ENCODE assay signal across 19 cellular contexts in the genomic region with DNA sequence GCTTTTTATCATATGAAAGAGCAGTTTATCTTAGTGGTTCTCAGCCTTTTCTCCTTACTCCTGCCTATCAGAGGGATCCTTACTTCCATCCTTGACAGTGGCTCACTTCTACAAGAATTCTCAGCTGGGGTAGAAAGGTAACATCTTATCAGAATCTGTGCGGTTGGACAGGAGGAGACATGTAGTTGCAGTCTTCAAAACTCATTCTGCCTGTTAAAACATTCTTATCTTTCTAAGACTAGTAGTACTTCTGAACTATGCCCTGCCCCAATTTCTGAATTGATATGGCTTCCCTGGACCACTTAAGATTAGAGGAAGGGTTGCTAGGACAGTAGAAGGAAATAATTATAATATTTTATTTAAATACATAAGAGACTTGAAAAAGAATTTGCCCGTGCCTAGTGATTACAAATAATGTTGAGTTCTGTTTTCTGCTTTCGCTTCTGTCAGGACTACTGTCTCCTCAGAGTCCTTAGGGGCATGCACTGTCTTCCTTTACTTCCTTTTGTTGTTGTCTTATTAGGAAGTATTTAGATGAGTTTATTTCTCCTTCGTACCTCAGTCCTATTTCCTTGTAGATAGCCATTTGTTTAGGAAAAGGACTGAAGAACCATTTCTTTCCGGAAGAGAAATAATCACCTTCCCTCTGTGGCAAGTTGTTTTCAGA. TPM values are rescaled to one million over a fixed set of nuclear protein-coding genes. Genes with fewer than 3 reads are reported as not detected.
DNase-seq lines count a peak whose midpoint lies in the region; ATAC-seq, FAIRE-seq and TF ChIP-seq lines count a peak whose summit lies in the region.
"Had no signal": no experiment of that assay in that cellular context is flagged by ENCODE, and none has a peak within 500 bp of the region (broad histone marks: within the 10 kb centered on the region; RNA-seq: fewer than 3 reads in every experiment).

No MANE protein-coding gene starts in this region.

- H3K36me3 ChIP-seq in small intestine (ENCODE audit: control insufficient read depth in 2 of 2, insufficient read depth in 2 of 2, low read length in 2 of 2) (no peaks in the 10 kb centered on the region), OCI-LY7 (ENCODE audit: insufficient read depth, low read length) (peaks cover 5% of the 10 kb centered on the region)
- no peaks in the 10 kb centered on the region for H3K36me3 ChIP-seq in CD4-positive, alpha-beta memory T cell (ENCODE audit: insufficient read depth, low read length)

- H3K9me3 ChIP-seq in small intestine (ENCODE audit: control insufficient read depth, low read depth) (no peaks in the 10 kb centered on the region), OCI-LY7 (ENCODE audit: low read length) (no peaks in the 10 kb centered on the region)
- no peaks in the 10 kb centered on the region for H3K9me3 ChIP-seq in CD4-positive, alpha-beta memory T cell (ENCODE audit: control insufficient read depth in 1 of 2, low read length in 2 of 2)
- H3K9me3 ChIP-seq: heart right ventricle, mucosa of descending colon had no signal

- H3K27ac Mint-ChIP-seq in CD4-positive, alpha-beta memory T cell, result no peak overlapping the region
- H3K27ac Mint-ChIP-seq: activated T-cell treated with anti-CD3 and anti-CD28 coated beads, Interleukin-2, amount 50 U/mL, for 24 hours; stimulated activated naive CD8-positive, alpha-beta T cell treated with anti-CD3 and anti-CD28 coated beads, Interleukin-15, amount 100 ng/mL, for 72 hours had no signal

- DNase-seq in OCI-M1 (lab: John Stamatoyannopoulos, UW) (peak; percentile 73), erythroblast (lab: John Stamatoyannopoulos, UW) (peak; percentile 59 to 82), small intestine (peak; percentile 57), OCI-LY7 (ENCODE audit: low spot score) (no peak), AG20443 (ENCODE audit: low spot score) (no peak)
- no peak for DNase-seq in CD4-positive, alpha-beta memory T cell
- DNase-seq: activated T-cell treated with anti-CD3 and anti-CD28 coated beads, Interleukin-2, amount 50 U/mL, for 24 hours; amygdala; cortex of kidney; heart right ventricle; mucosa of descending colon; NCI-H1930; NCI-H526; stimulated activated naive CD8-positive, alpha-beta T cell treated with anti-CD3 and anti-CD28 coated beads, Interleukin-15, amount 100 ng/mL, for 72 hours had no signal

- no peaks in the 10 kb centered on the region for H3K27me3 ChIP-seq in small intestine (ENCODE audit: control insufficient read depth in 2 of 2, insufficient read depth in 2 of 2, low read length in 2 of 2)
- no peaks in the 10 kb centered on the region for H3K27me3 ChIP-seq in CD4-positive, alpha-beta memory T cell (ENCODE audit: insufficient read depth, low read length)
- H3K27me3 ChIP-seq: heart right ventricle had no signal

- POLR2A ChIA-PET in OCI-LY7 (lab: Charles Lee), result interaction anchor here (1.0 kb wide), 1 partner anchor 11 kb away, joined by 3 read pairs; no protein-coding TSS in a partner anchor
- POLR2A ChIA-PET in CD4-positive, alpha-beta memory T cell (lab: Charles Lee; ENCODE audit: partially characterized antibody), result no interaction called here

- H3K27me3 Mint-ChIP-seq in CD4-positive, alpha-beta memory T cell, result no peaks in the 10 kb centered on the region
- H3K27me3 Mint-ChIP-seq: activated T-cell treated with anti-CD3 and anti-CD28 coated beads, Interleukin-2, amount 50 U/mL, for 24 hours; stimulated activated naive CD8-positive, alpha-beta T cell treated with anti-CD3 and anti-CD28 coated beads, Interleukin-15, amount 100 ng/mL, for 72 hours had no signal

- CTCF ChIA-PET in OCI-LY7 (lab: Charles Lee; ENCODE audit: unreplicated experiment), result no interaction called here
- CTCF ChIA-PET in CD4-positive, alpha-beta memory T cell (lab: Charles Lee; ENCODE audit: partially characterized antibody), result no interaction called here

- peak overlapping the region; percentile 3; the same call in 1 of the 2 replicates for H3K4me3 ChIP-seq in GM08714 (ENCODE audit: low read length)
- H3K4me3 ChIP-seq in small intestine (ENCODE audit: low read depth in 1 of 2, low read length in 2 of 2), result no peak overlapping the region
- no peak overlapping the region for H3K4me3 ChIP-seq in OCI-LY7 (ENCODE audit: low read depth, low read length, poor library complexity, severe bottlenecking)
- H3K4me3 ChIP-seq in CD4-positive, alpha-beta memory T cell (ENCODE audit: low read length in 2 of 2), result no peak overlapping the region
- H3K4me3 ChIP-seq: heart right ventricle, mucosa of descending colon had no signal

- H3K27ac ChIP-seq in small intestine (ENCODE audit: low read depth in 1 of 2, low read length in 1 of 2), result no peak overlapping the region
- no peak overlapping the region for H3K27ac ChIP-seq in OCI-LY7 (ENCODE audit: low read depth, low read length, poor library complexity, severe bottlenecking)
- no peak overlapping the region for H3K27ac ChIP-seq in CD4-positive, alpha-beta memory T cell (ENCODE audit: low read depth, low read length)
- H3K27ac ChIP-seq: C4-2B, parathyroid adenoma had no signal

- H3K4me1 ChIP-seq in small intestine (ENCODE audit: control insufficient read depth in 2 of 2, insufficient read depth in 1 of 2, low read depth in 1 of 2, low read length in 1 of 2) (no peaks in the 10 kb centered on the region), OCI-LY7 (ENCODE audit: insufficient read depth, low read length, poor library complexity, severe bottlenecking) (peaks cover 7% of the 10 kb centered on the region)
- H3K4me1 ChIP-seq in CD4-positive, alpha-beta memory T cell (ENCODE audit: insufficient read depth, low read length), result peaks cover 4% of the 10 kb centered on the region

- no peak overlapping the region for H3K4me3 Mint-ChIP-seq in CD4-positive, alpha-beta memory T cell
- H3K4me3 Mint-ChIP-seq: activated T-cell treated with anti-CD3 and anti-CD28 coated beads, Interleukin-2, amount 50 U/mL, for 24 hours; stimulated activated naive CD8-positive, alpha-beta T cell treated with anti-CD3 and anti-CD28 coated beads, Interleukin-15, amount 100 ng/mL, for 72 hours had no signal

- H3K4me2 ChIP-seq in OCI-LY7 (ENCODE audit: low read length), result no peak overlapping the region

- H4K20me1 ChIP-seq in OCI-LY7 (ENCODE audit: insufficient read depth, low read length), result peaks cover 6% of the 10 kb centered on the region; the same call in 1 of the 2 replicates

- peaks cover 4 to 17% (median 7%) of the 10 kb centered on the region in 4 donors for H3K4me1 Mint-ChIP-seq in CD4-positive, alpha-beta memory T cell

- TF ChIP-seq CTCF in OCI-LY7 (conservative IDR thresholded peaks at IDR 0.05; ENCODE audit: low read length), result no peak

- intact Hi-C loops in OCI-LY7 (cut with micrococcal nuclease; ENCODE audit: unreplicated experiment), result no loop called here
- intact Hi-C loops in CD4-positive, alpha-beta memory T cell (cut with micrococcal nuclease), result no loop called here

- H3K9me3 Mint-ChIP-seq in CD4-positive, alpha-beta memory T cell, result no peaks in the 10 kb centered on the region
- H3K9me3 Mint-ChIP-seq: activated T-cell treated with anti-CD3 and anti-CD28 coated beads, Interleukin-2, amount 50 U/mL, for 24 hours; stimulated activated naive CD8-positive, alpha-beta T cell treated with anti-CD3 and anti-CD28 coated beads, Interleukin-15, amount 100 ng/mL, for 72 hours had no signal

- ATAC-seq in GM19395 (IDR thresholded peaks at IDR 0.05; ENCODE audit: unreplicated experiment), result no peak
- ATAC-seq: heart right ventricle; mucosa of descending colon; stimulated activated naive CD8-positive, alpha-beta T cell treated with anti-CD3 and anti-CD28 coated beads, Interleukin-15, amount 100 ng/mL, for 72 hours had no signal

- WGBS in small intestine, 3 donors, result 41 to 63% (median 52%) methylated on average over 5 of the region's 5 CpGs

- no peak for TF ChIP-seq POLR2A in erythroblast (IDR thresholded peaks at IDR 0.05; ENCODE audit: low read length)

- H3K79me2 ChIP-seq in OCI-LY7 (ENCODE audit: insufficient read depth, low read depth, low read length), result peaks cover 12% of the 10 kb centered on the region

- FAIRE-seq in small intestine (lab: Jason Lieb, UNC), result no peak
- FAIRE-seq: keratinocyte had no signal

- H2AFZ ChIP-seq in OCI-LY7 (ENCODE audit: low read length), result no peak overlapping the region
- H2AFZ ChIP-seq: parathyroid adenoma had no signal

- peaks cover 3 to 6% of the 10 kb centered on the region in 2 donors for H3K36me3 Mint-ChIP-seq in CD4-positive, alpha-beta memory T cell

- H3K9me2 ChIP-seq in OCI-LY7 (ENCODE audit: insufficient read depth, low read length), result no peaks in the 10 kb centered on the region

- BruUV-seq in OCI-LY7 (replicated peaks; lab: Mats Ljungman, UMichigan), result no TSS peak

RNA-seq across cellular contexts. Expression of a gene that starts 24.9 kb away (rescaled TPM):
- 1 to 10 TPM; 1.3 to 4.9 (median 1.6) TPM for polyA plus RNA-seq in small intestine
- 11.4 and 11.9 TPM in 2 replicates for total RNA-seq in OCI-LY7 (2014; rRNA removed; shearing (Covaris generic))
- 23.3 and 24.5 TPM in 2 replicates for total RNA-seq in OCI-LY7 (2022)
- total RNA-seq in CD4-positive, alpha-beta memory T cell, result 10 to 100 TPM; 11.5 to 12.0 TPM
- 1 to 10 TPM in 1 of 2 donors, under 1 TPM in 1; 0.11 to 1.0 TPM for polyA plus RNA-seq in CD4-positive, alpha-beta memory T cell

RNA-seq across cellular contexts. Expression of a gene that starts 59.5 kb away (rescaled TPM):
- 100 to 1,000 TPM; 145 to 163 (median 151) TPM for polyA plus RNA-seq in small intestine
- total RNA-seq in OCI-LY7 (2014; rRNA removed; shearing (Covaris generic)), result 158 and 210 TPM in 2 replicates
- 177 and 184 TPM in 2 replicates for total RNA-seq in OCI-LY7 (2022)
- total RNA-seq in CD4-positive, alpha-beta memory T cell, result 10 to 100 TPM; 39.4 to 49.9 TPM
- polyA plus RNA-seq in CD4-positive, alpha-beta memory T cell, result 100 to 1,000 TPM; 252 to 312 TPM

Comparison
In these comparisons a context has a peak if more than half of its experiments do, and no peak if none do; other contexts are left out.
1. DNase-seq: peak in OCI-M1 (single experiment), erythroblast (2 of 2) and small intestine (single experiment); none in OCI-LY7 (single experiment), AG20443 (single experiment) and CD4-positive, alpha-beta memory T cell (0 of 5).